ENCODE assay signal across 8 cellular contexts in the genomic region with DNA sequence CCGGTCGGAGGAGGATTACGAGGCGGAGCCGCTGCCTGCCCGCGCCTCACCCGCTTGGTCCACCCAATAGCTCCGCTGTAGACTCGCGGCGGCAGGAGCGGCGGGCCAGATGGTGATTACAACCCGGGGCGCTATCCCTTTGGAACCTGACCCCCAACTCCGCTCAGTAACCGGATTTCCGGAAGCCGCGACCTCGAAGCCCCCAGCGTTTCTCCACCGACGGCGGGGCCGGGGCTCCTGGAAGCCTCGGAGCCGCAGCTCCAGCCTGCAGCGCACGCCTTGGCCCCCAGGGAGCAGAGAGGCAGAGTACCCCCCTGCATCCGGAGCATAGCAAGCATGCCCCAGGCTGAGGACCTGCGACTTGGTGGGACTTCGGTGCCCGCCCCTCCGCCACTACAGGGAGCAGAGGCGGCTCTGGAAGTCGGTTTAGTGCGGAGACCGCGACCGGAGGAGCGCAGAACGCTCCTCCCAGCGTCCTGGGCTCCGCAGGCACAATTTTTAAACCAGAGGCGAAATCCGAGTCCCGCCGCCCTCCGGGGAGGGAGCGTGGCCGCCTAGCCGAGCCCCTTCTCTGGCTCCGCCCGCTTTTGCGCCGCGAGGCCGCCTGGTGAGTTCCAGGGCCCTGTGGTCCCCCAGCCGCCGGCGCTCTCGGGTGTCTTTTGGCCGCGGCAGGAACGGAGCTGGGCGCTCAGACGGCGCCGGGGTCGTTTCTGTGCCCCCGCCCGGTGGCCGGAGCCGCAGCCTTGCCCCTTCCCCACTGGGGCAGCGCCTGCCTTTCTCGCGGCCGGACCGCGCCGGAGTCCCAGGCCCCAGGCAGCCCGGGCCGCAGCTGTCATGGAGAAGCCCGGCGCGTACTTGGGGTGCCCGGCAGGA. TPM values are rescaled to one million over a fixed set of nuclear protein-coding genes. Genes with fewer than 3 reads are reported as not detected.
DNase-seq lines count a peak whose midpoint lies in the region; ATAC-seq and TF ChIP-seq lines count a peak whose summit lies in the region.

No MANE protein-coding gene starts in this region.

- H3K27me3 ChIP-seq in HL-60 (ENCODE audit: insufficient read depth, poor library complexity, severe bottlenecking) (peaks cover 45% of the 10 kb centered on the region), parathyroid adenoma (ENCODE audit: control insufficient read depth, insufficient read depth, low read length) (no peaks in the 10 kb centered on the region)

- H3K79me2 ChIP-seq in parathyroid adenoma = no peaks in the 10 kb centered on the region

- H3K9ac ChIP-seq in parathyroid adenoma = peak overlapping the region; percentile 69

- no peak overlapping the region for H3K27ac Mint-ChIP-seq in CD14-positive monocyte
- H3K27ac Mint-ChIP-seq in activated T-helper 2 cell treated with anti-CD3 and anti-CD28 coated beads, Interferon-gamma antibody, Interleukin-2, Interleukin-4, amounts not matched to agents 10 μg/mL and 5 μg/mL and 100 μg/mL, durations not matched to agents 14 hours and 24 hours and 36 hours = no peak overlapping the region

- peaks cover 73 to 92% (median 78%) of the 10 kb centered on the region in 3 donors for H3K27me3 Mint-ChIP-seq in CD14-positive monocyte (ENCODE audit: low read depth in 3 of 3)
- H3K27me3 Mint-ChIP-seq in activated T-helper 2 cell treated with anti-CD3 and anti-CD28 coated beads, Interferon-gamma antibody, Interleukin-2, Interleukin-4, amounts not matched to agents 10 μg/mL and 5 μg/mL and 100 μg/mL, durations not matched to agents 14 hours and 24 hours and 36 hours (ENCODE audit: low read depth) = peaks cover 52% of the 10 kb centered on the region

- H3K36me3 Mint-ChIP-seq in CD14-positive monocyte = peaks cover 0 to 2% of the 10 kb centered on the region in 2 donors
- no peaks in the 10 kb centered on the region for H3K36me3 Mint-ChIP-seq in activated T-helper 2 cell treated with anti-CD3 and anti-CD28 coated beads, Interferon-gamma antibody, Interleukin-2, Interleukin-4, amounts not matched to agents 10 μg/mL and 5 μg/mL and 100 μg/mL, durations not matched to agents 14 hours and 24 hours and 36 hours (ENCODE audit: low read depth)

- no peak for DNase-seq in CD14-positive monocyte (ENCODE audit: low spot score)
- no peak for DNase-seq in HL-60 (ENCODE audit: low read depth in 1 of 2, low spot score in 1 of 2)
- DNase-seq in activated T-helper 2 cell treated with anti-CD3 and anti-CD28 coated beads, Interferon-gamma antibody, Interleukin-2, Interleukin-4, amounts not matched to agents 10 μg/mL and 5 μg/mL and 100 μg/mL, durations not matched to agents 14 hours and 24 hours and 36 hours (ENCODE audit: low spot score) = no peak
- DNase-seq in germinal center (ENCODE audit: low spot score) = peak; percentile 58
- DNase-seq in caudate nucleus (lab: John Stamatoyannopoulos, UW) = no peak
- DNase-seq in superior temporal gyrus (ENCODE audit: extremely low spot score) = no peak

- peaks cover 13% of the 10 kb centered on the region for H3K4me1 Mint-ChIP-seq in CD14-positive monocyte
- H3K4me1 Mint-ChIP-seq in activated T-helper 2 cell treated with anti-CD3 and anti-CD28 coated beads, Interferon-gamma antibody, Interleukin-2, Interleukin-4, amounts not matched to agents 10 μg/mL and 5 μg/mL and 100 μg/mL, durations not matched to agents 14 hours and 24 hours and 36 hours (ENCODE audit: low read depth) = peaks cover 5% of the 10 kb centered on the region

- TF ChIP-seq CTCF in CD14-positive monocyte (IDR thresholded peaks at IDR 0.05) (no peak), HL-60 (IDR thresholded peaks at IDR 0.05; ENCODE audit: insufficient read depth, low read length) (no peak), parathyroid adenoma (IDR thresholded peaks at IDR 0.05) (no peak)

- peak overlapping the region; percentile 78 to 91 for H3K4me3 Mint-ChIP-seq in CD14-positive monocyte
- H3K4me3 Mint-ChIP-seq in activated T-helper 2 cell treated with anti-CD3 and anti-CD28 coated beads, Interferon-gamma antibody, Interleukin-2, Interleukin-4, amounts not matched to agents 10 μg/mL and 5 μg/mL and 100 μg/mL, durations not matched to agents 14 hours and 24 hours and 36 hours (ENCODE audit: low read depth) = peak overlapping the region; percentile 58

- H3K4me2 ChIP-seq in parathyroid adenoma (ENCODE audit: low read length) = peak overlapping the region; percentile 81

- peaks cover 2 to 18% (median 10%) of the 10 kb centered on the region in 7 donors for H3K9me3 Mint-ChIP-seq in CD14-positive monocyte
- no peaks in the 10 kb centered on the region for H3K9me3 Mint-ChIP-seq in activated T-helper 2 cell treated with anti-CD3 and anti-CD28 coated beads, Interferon-gamma antibody, Interleukin-2, Interleukin-4, amounts not matched to agents 10 μg/mL and 5 μg/mL and 100 μg/mL, durations not matched to agents 14 hours and 24 hours and 36 hours

- peaks cover 6% of the 10 kb centered on the region for H3K4me1 ChIP-seq in parathyroid adenoma

- H3K4me3 ChIP-seq in HL-60 (replicated peaks; ENCODE audit: insufficient read depth, low read length) = peak overlapping the region; percentile 32
- peak overlapping the region; percentile 51 for H3K4me3 ChIP-seq in parathyroid adenoma (ENCODE audit: low read depth, low read length)

- H2AFZ ChIP-seq in parathyroid adenoma = peak overlapping the region; percentile 97

- ATAC-seq in GM19351 (IDR thresholded peaks at IDR 0.05; ENCODE audit: unreplicated experiment) = no peak

- intact Hi-C loops in CD14-positive monocyte (cut with micrococcal nuclease) = no loop called here
- intact Hi-C loops in activated T-helper 2 cell treated with anti-CD3 and anti-CD28 coated beads, Interferon-gamma antibody, Interleukin-2, Interleukin-4, amounts not matched to agents 10 μg/mL and 5 μg/mL and 100 μg/mL, durations not matched to agents 14 hours and 24 hours and 36 hours (cut with micrococcal nuclease) = no loop called here

- no peaks in the 10 kb centered on the region for H3K36me3 ChIP-seq in parathyroid adenoma (ENCODE audit: control insufficient read depth, insufficient read depth, low read length)

- H3K27ac ChIP-seq in HL-60 (replicated peaks) = no peak overlapping the region
- H3K27ac ChIP-seq in parathyroid adenoma = peak overlapping the region; percentile 63
- no peak overlapping the region for H3K27ac ChIP-seq in caudate nucleus (ENCODE audit: low read depth, low read length)

- H3K9me3 ChIP-seq in parathyroid adenoma (ENCODE audit: control insufficient read depth, low read length) = no peaks in the 10 kb centered on the region

RNA-seq across cellular contexts. Expression of gene BMS1, which starts 28.2 kb away (rescaled TPM):
- polyA plus RNA-seq in CD14-positive monocyte = 1 to 10 TPM; 2.9 to 4.6 TPM
- total RNA-seq in activated T-helper 2 cell treated with anti-CD3 and anti-CD28 coated beads, Interferon-gamma antibody, Interleukin-2, Interleukin-4, amounts not matched to agents 10 μg/mL and 5 μg/mL and 100 μg/mL, durations not matched to agents 14 hours and 24 hours and 36 hours = 31.8 and 32.8 TPM in 2 replicates
